ENCODE assay signal across 17 cellular contexts in genomic region chr7:151254316-151254715, GRCh38. TPM values are rescaled to one million over a fixed set of nuclear protein-coding genes. Genes with fewer than 3 reads are reported as not detected.
"Had no signal": no experiment of that assay in that cellular context is flagged by ENCODE, and none has a peak within 500 bp of the region (broad histone marks: within the 10 kb centered on the region; RNA-seq: fewer than 3 reads in every experiment).

No MANE protein-coding gene starts in this region.

- H3K27ac ChIP-seq: skin epidermis, WERI-Rb-1 had no signal

- DNase-seq: activated CD4-positive, alpha-beta memory T cell treated with anti-CD3 and anti-CD28 coated beads, Interleukin-2, amount 10 ng/mL, durations not matched to agents 7 days and 5 days; activated CD4-positive, alpha-beta T cell treated with anti-CD3 and anti-CD28 coated beads for 36 hours; activated gamma-delta T cell; activated T-cell treated with anti-CD3 and anti-CD28 coated beads, Interleukin-2, amount 50 U/mL, for 48 hours; amygdala; naive thymus-derived CD4-positive, alpha-beta T cell; ovary; T-cell; WERI-Rb-1 had no signal

- H3K27ac Mint-ChIP-seq: activated CD4-positive, alpha-beta memory T cell treated with anti-CD3 and anti-CD28 coated beads, Interleukin-2, amount 10 ng/mL, durations not matched to agents 7 days and 5 days; activated CD4-positive, alpha-beta T cell treated with anti-CD3 and anti-CD28 coated beads for 36 hours; activated naive CD8-positive, alpha-beta T cell; naive thymus-derived CD4-positive, alpha-beta T cell; T-cell had no signal

- H3K4me3 ChIP-seq: esophagus muscularis mucosa, ovary, skin epidermis, tibial artery had no signal

- H3K27me3 ChIP-seq: esophagus muscularis mucosa, ovary, tibial artery had no signal

- H3K9me3 ChIP-seq: esophagus muscularis mucosa, ovary, tibial artery had no signal

- H3K9me3 Mint-ChIP-seq: activated CD4-positive, alpha-beta memory T cell treated with anti-CD3 and anti-CD28 coated beads, Interleukin-2, amount 10 ng/mL, durations not matched to agents 7 days and 5 days; naive thymus-derived CD4-positive, alpha-beta T cell; T-cell had no signal

- H3K36me3 ChIP-seq: esophagus muscularis mucosa, ovary, tibial artery, WERI-Rb-1 had no signal

- ATAC-seq: activated CD4-positive, alpha-beta T cell treated with anti-CD3 and anti-CD28 coated beads for 36 hours; naive thymus-derived CD4-positive, alpha-beta T cell; T-cell had no signal

- H3K36me3 Mint-ChIP-seq: activated naive CD8-positive, alpha-beta T cell; T-cell had no signal

- H3K27me3 Mint-ChIP-seq: activated naive CD8-positive, alpha-beta T cell had no signal

- H3K4me3 Mint-ChIP-seq: activated CD4-positive, alpha-beta memory T cell treated with anti-CD3 and anti-CD28 coated beads, Interleukin-2, amount 10 ng/mL, durations not matched to agents 7 days and 5 days; activated CD4-positive, alpha-beta T cell treated with anti-CD3 and anti-CD28 coated beads for 36 hours; activated naive CD8-positive, alpha-beta T cell; T-cell had no signal

- FAIRE-seq: islet of Langerhans had no signal

RNA-seq across cellular contexts. Expression of gene H2BK1, which starts 44.0 kb away (rescaled TPM):
- total RNA-seq: activated CD4-positive, alpha-beta memory T cell treated with anti-CD3 and anti-CD28 coated beads, Interleukin-2, amount 10 ng/mL, durations not matched to agents 7 days and 5 days; activated CD4-positive, alpha-beta T cell treated with anti-CD3 and anti-CD28 coated beads for 36 hours; cerebellum; esophagus muscularis mucosa; fibroblast of villous mesenchyme; liver had no signal
- polyA plus RNA-seq: liver; naive thymus-derived CD4-positive, alpha-beta T cell had no signal
